In genomic region chr4:37573566-37573965, GRCh38 we compare ENCODE assay signal across 23 cellular contexts.
DNase-seq lines count a peak whose midpoint lies in the region; ATAC-seq, FAIRE-seq and TF ChIP-seq lines count a peak whose summit lies in the region.
"Had no signal": no experiment of that assay in that cellular context is flagged by ENCODE, and none has a peak within 500 bp of the region (broad histone marks: within the 10 kb centered on the region; RNA-seq: fewer than 3 reads in every experiment).

No MANE protein-coding gene starts in this region.

- TF ChIP-seq CTCF in HepG2 (CRISPR knock-in tag; IDR thresholded peaks at IDR 0.05) (no peak), right lobe of liver (IDR thresholded peaks at IDR 0.05) (no peak), K562 (IDR thresholded peaks at IDR 0.05 in 2 of 3, conservative IDR thresholded peaks at IDR 0.05 in 1 of 3; ENCODE audit: insufficient read depth in 2 of 3, low read depth in 1 of 3, low read length in 3 of 3) (no peak), H1 (IDR thresholded peaks at IDR 0.05; ENCODE audit: control extremely low read depth in 1 of 3, insufficient read depth in 1 of 3, low read depth in 1 of 3, low read length in 3 of 3) (no peak)

- no peak overlapping the region for H3K14ac ChIP-seq in H1 (ENCODE audit: insufficient read length)

- H3K9ac ChIP-seq in HepG2 (ENCODE audit: insufficient read depth, low read depth, low read length) (no peak overlapping the region), K562 (ENCODE audit: insufficient read depth in 1 of 2, low read depth in 2 of 2, low read length in 2 of 2) (no peak overlapping the region), H1 (replicated peaks in 1 of 4; ENCODE audit: extremely low read depth in 1 of 4, low read depth in 3 of 4, low read length in 3 of 4) (no peak overlapping the region)
- H3K9ac ChIP-seq: BLaER1 had no signal

- H2BK120ac ChIP-seq in H1 (replicated peaks; ENCODE audit: low read depth, low read length), result no peak overlapping the region

- no peak overlapping the region for H3K56ac ChIP-seq in H1 (replicated peaks; ENCODE audit: insufficient read length, low read depth, low read length)

- H2BK20ac ChIP-seq in H1 (ENCODE audit: low read length), result no peak overlapping the region

- H3K9me3 ChIP-seq in HepG2 (ENCODE audit: low read length) (no peaks in the 10 kb centered on the region), right lobe of liver (no peaks in the 10 kb centered on the region), K562 (replicated peaks; ENCODE audit: control insufficient read depth, insufficient read depth, low read depth, low read length) (no peaks in the 10 kb centered on the region), H1 (ENCODE audit: insufficient read depth in 2 of 2, low read depth in 1 of 2, low read length in 1 of 2) (no peaks in the 10 kb centered on the region)
- H3K9me3 ChIP-seq: BE2C, BLaER1 had no signal

- no peak overlapping the region for H2AK5ac ChIP-seq in H1 (ENCODE audit: low read depth, low read length)

- no peak overlapping the region for H4K91ac ChIP-seq in H1 (replicated peaks; ENCODE audit: insufficient read length, low read length)

- no peaks in the 10 kb centered on the region for H3K23me2 ChIP-seq in H1 (ENCODE audit: low read depth, low read length)

- no peak overlapping the region for H4K8ac ChIP-seq in H1 (ENCODE audit: extremely low read depth, insufficient read depth, low read length)

- intact Hi-C loops in HepG2 (cut with micrococcal nuclease; ENCODE audit: unreplicated experiment), result no loop called here
- intact Hi-C loops in right lobe of liver (cut with DNase I), result no loop called here
- intact Hi-C loops in K562 (cut with micrococcal nuclease), result no loop called here

- H3K79me1 ChIP-seq in H1 (ENCODE audit: low read depth, low read length), result no peaks in the 10 kb centered on the region

- H3K36me3 ChIP-seq in HepG2 (replicated peaks in 1 of 2; ENCODE audit: control insufficient read depth in 1 of 2, insufficient read depth in 2 of 2, low read length in 2 of 2), result no peaks in the 10 kb centered on the region
- H3K36me3 ChIP-seq in right lobe of liver, result no peaks in the 10 kb centered on the region
- no peaks in the 10 kb centered on the region for H3K36me3 ChIP-seq in K562 (ENCODE audit: control insufficient read depth, insufficient read depth, low read length)
- H3K36me3 ChIP-seq in H1 (ENCODE audit: control insufficient read depth in 2 of 4, insufficient read depth in 4 of 4, low read length in 3 of 4), result no peaks in the 10 kb centered on the region; a peak in 1 of 8 replicates
- H3K36me3 ChIP-seq: BE2C, BLaER1 had no signal

- no peak overlapping the region for H3K23ac ChIP-seq in H1 (ENCODE audit: insufficient read length)

- H2BK15ac ChIP-seq in H1 (ENCODE audit: low read length), result no peak overlapping the region

- H3K27me3 ChIP-seq in HepG2 (ENCODE audit: control insufficient read depth in 1 of 2, insufficient read depth in 2 of 2, low read length in 2 of 2) (no peaks in the 10 kb centered on the region), right lobe of liver (no peaks in the 10 kb centered on the region), K562 (ENCODE audit: control insufficient read depth in 2 of 2, insufficient read depth in 2 of 2, low read length in 2 of 2) (no peaks in the 10 kb centered on the region; a peak in 1 of 5 replicates), H1 (replicated peaks in 1 of 4; ENCODE audit: control insufficient read depth in 3 of 4, extremely low read depth in 1 of 4, insufficient read depth in 3 of 4, low read length in 3 of 4) (no peaks in the 10 kb centered on the region)
- H3K27me3 ChIP-seq: BE2C, BLaER1 had no signal

- H2AFZ ChIP-seq in HepG2 (ENCODE audit: low read length) (no peak overlapping the region), K562 (ENCODE audit: low read depth, low read length) (no peak overlapping the region), H1 (ENCODE audit: low read length) (no peak overlapping the region)

- H4K20me1 ChIP-seq in HepG2 (ENCODE audit: insufficient read depth, low read length) (no peaks in the 10 kb centered on the region), K562 (replicated peaks; ENCODE audit: control insufficient read depth, insufficient read depth, low read length) (no peaks in the 10 kb centered on the region), H1 (replicated peaks in 1 of 2; ENCODE audit: control insufficient read depth in 1 of 2, insufficient read depth in 2 of 2, low read length in 2 of 2) (peaks cover 0 to under 1% of the 10 kb centered on the region in 2 experiments)
- H4K20me1 ChIP-seq: BLaER1 had no signal

- POLR2A ChIA-PET in HepG2 (lab: Yijun Ruan, JAX), result no interaction called here
- POLR2A ChIA-PET in K562 (lab: Yijun Ruan, JAX), result interaction anchor here (1.2 kb wide), 1 partner anchor 12 kb away, joined by 3 read pairs; no protein-coding TSS in a partner anchor
- POLR2A ChIA-PET in H1 (lab: Charles Lee; ENCODE audit: partially characterized antibody), result no interaction called here

- TF ChIP-seq EP300 in HepG2 (IDR thresholded peaks at IDR 0.05; ENCODE audit: low read depth in 2 of 2, low read length in 2 of 2), result no peak
- TF ChIP-seq EP300 in HepG2 (CRISPR knock-in tag; IDR thresholded peaks at IDR 0.05; ENCODE audit: borderline replicate concordance), result no peak
- TF ChIP-seq EP300 in K562 (IDR thresholded peaks at IDR 0.05; ENCODE audit: low read length), result no peak
- no peak for TF ChIP-seq EP300 in H1 (IDR thresholded peaks at IDR 0.05; ENCODE audit: borderline replicate concordance in 1 of 2, low read depth in 2 of 2, low read length in 2 of 2)

- H3K9me1 ChIP-seq in K562 (ENCODE audit: control insufficient read depth, insufficient read depth, low read length), result no peaks in the 10 kb centered on the region

- BruUV-seq in HepG2 (replicated peaks; lab: Mats Ljungman, UMichigan) (no TSS peak), K562 (replicated peaks; lab: Mats Ljungman, UMichigan) (no TSS peak)

- TF ChIP-seq POLR2A in HepG2 (IDR thresholded peaks at IDR 0.05; ENCODE audit: insufficient read depth in 1 of 2, low read depth in 2 of 2, low read length in 2 of 2) (no peak), right lobe of liver (IDR thresholded peaks at IDR 0.05) (no peak), K562 (conservative IDR thresholded peaks at IDR 0.05) (no peak), H1 (IDR thresholded peaks at IDR 0.05; ENCODE audit: control extremely low read depth in 1 of 2, low read depth in 2 of 2, low read length in 2 of 2) (no peak)

- H3K4me2 ChIP-seq in HepG2 (ENCODE audit: low read depth, low read length) (no peak overlapping the region), K562 (ENCODE audit: insufficient read depth, low read length) (no peak overlapping the region), H1 (ENCODE audit: insufficient read depth in 1 of 2, low read depth in 2 of 2, low read length in 2 of 2) (no peak overlapping the region)
- H3K4me2 ChIP-seq: BLaER1 had no signal

- H3K4me3 ChIP-seq in HepG2 (replicated peaks in 1 of 3; ENCODE audit: insufficient read depth in 1 of 3, low read depth in 2 of 3, low read length in 3 of 3) (no peak overlapping the region), right lobe of liver (no peak overlapping the region), K562 (no peak overlapping the region), H1 (ENCODE audit: extremely low read depth in 1 of 4, insufficient read depth in 2 of 4, low read depth in 3 of 4, low read length in 4 of 4) (no peak overlapping the region)
- H3K4me3 ChIP-seq: BLaER1 had no signal

- no peak overlapping the region for H4K5ac ChIP-seq in H1 (ENCODE audit: insufficient read length, low read depth, low read length)

- CTCF ChIA-PET in HepG2 (lab: Yijun Ruan, JAX; ENCODE audit: low intra/inter-chr PET ratio, low total read pairs) (no interaction called here), K562 (lab: Yijun Ruan, JAX; ENCODE audit: low intra/inter-chr PET ratio) (no interaction called here), H1 (lab: Charles Lee; ENCODE audit: partially characterized antibody) (no interaction called here)

- ATAC-seq in HepG2 (no peak), right lobe of liver (no peak), K562 (no peak)

- H3K4me1 ChIP-seq in HepG2 (ENCODE audit: insufficient read depth, low read length), result peaks cover 17% of the 10 kb centered on the region
- no peaks in the 10 kb centered on the region for H3K4me1 ChIP-seq in right lobe of liver
- H3K4me1 ChIP-seq in K562 (replicated peaks in 1 of 2; ENCODE audit: control insufficient read depth in 2 of 2, insufficient read depth in 2 of 2, low read length in 2 of 2), result no peaks in the 10 kb centered on the region; a peak in 1 of 5 replicates
- H3K4me1 ChIP-seq in H1 (replicated peaks in 1 of 4; ENCODE audit: control insufficient read depth in 3 of 4, insufficient read depth in 4 of 4, low read length in 3 of 4), result peaks cover 0 to under 1% (median 0%) of the 10 kb centered on the region in 4 experiments; a peak in 1 of 7 replicates
- H3K4me1 ChIP-seq: BE2C, BLaER1 had no signal

- DNase-seq in HepG2 (ENCODE audit: low spot score) (no peak), right lobe of liver (no peak), K562 (ENCODE audit: extremely low read depth in 1 of 4, low spot score in 3 of 4) (no peak), H1 (ENCODE audit: low read depth in 1 of 2, low spot score in 2 of 2) (no peak), epidermal melanocyte (ENCODE audit: insufficient read length, low spot score) (no peak), DMS53 (lab: John Stamatoyannopoulos, UW) (no peak)
- DNase-seq in stimulated activated CD4-positive, alpha-beta T cell treated with anti-CD3 and anti-CD28 coated beads, Interleukin-4, amount 100 ng/mL, for 24 hours, result no peak
- DNase-seq: ACHN; BE2C; C1 segment of cervical spinal cord; CD4-positive, alpha-beta memory T cell; CD4-positive, CD25-positive, alpha-beta regulatory T cell; CD8-positive, alpha-beta memory T cell; COR-L47; DMS 273 treated with DMSO at 0.1 percent for 48 hours; DMS153; DMS79 treated with DMSO at 0.1 percent for 48 hours; GF-D8 had no signal

- no peak overlapping the region for H3K18ac ChIP-seq in H1 (ENCODE audit: extremely low read depth, low read length)

- no peak overlapping the region for H3K27ac ChIP-seq in HepG2 (ENCODE audit: extremely low read length, insufficient read depth, low read length)
- no peak overlapping the region for H3K27ac ChIP-seq in right lobe of liver
- H3K27ac ChIP-seq in K562 (ENCODE audit: extremely low read depth, low read depth, low read length), result no peak overlapping the region
- no peak overlapping the region for H3K27ac ChIP-seq in H1 (ENCODE audit: low read depth, low read length)
- H3K27ac ChIP-seq: 22Rv1, BLaER1 had no signal

- no peak overlapping the region for H2BK5ac ChIP-seq in H1 (ENCODE audit: low read depth, low read length)

- no peak for TF ChIP-seq RAD21 in HepG2 (CRISPR knock-in tag; IDR thresholded peaks at IDR 0.05)
- no peak for TF ChIP-seq RAD21 in K562 (CRISPR knock-in tag; conservative IDR thresholded peaks at IDR 0.05 in 1 of 2, IDR thresholded peaks at IDR 0.05 in 1 of 2)
- no peak for TF ChIP-seq RAD21 in H1 (IDR thresholded peaks at IDR 0.05 in 1 of 2, conservative IDR thresholded peaks at IDR 0.05 in 1 of 2; ENCODE audit: low read depth in 2 of 2, low read length in 2 of 2)

- H3K79me2 ChIP-seq in HepG2 (ENCODE audit: insufficient read depth, low read length) (no peaks in the 10 kb centered on the region), K562 (ENCODE audit: control insufficient read depth, insufficient read depth, low read length) (no peaks in the 10 kb centered on the region), H1 (ENCODE audit: control insufficient read depth in 1 of 2, insufficient read depth in 2 of 2, low read length in 2 of 2) (no peaks in the 10 kb centered on the region)

- in situ Hi-C loops in HepG2 (cut with HindIII; ENCODE audit: extremely low pct_ligation_motif_present, low pct_unique_long_range_greater_than_20kb), result no loop called here
- in situ Hi-C loops in K562 (cut with MboI), result no loop called here

- FAIRE-seq in HepG2 (lab: Jason Lieb, UNC) (no peak), K562 (lab: Jason Lieb, UNC) (no peak), H1 (lab: Jason Lieb, UNC) (no peak)
- FAIRE-seq: G401.6, GM12891, GM19239 had no signal

- H2BK12ac ChIP-seq in H1 (ENCODE audit: low read depth, low read length), result no peak overlapping the region

- H3K4ac ChIP-seq in H1 (replicated peaks; ENCODE audit: insufficient read length, low read depth, low read length), result no peak overlapping the region

Comparison
In these comparisons a context has a peak if more than half of its experiments do, and no peak if none do; other contexts are left out.
1. Of the 241 proteins assayed by ChIP-seq in both HepG2 and K562: peak only in HepG2: none; only in K562: MAFG; in both: MAFF and MAFK; in neither: 238.